In the genomic region with DNA sequence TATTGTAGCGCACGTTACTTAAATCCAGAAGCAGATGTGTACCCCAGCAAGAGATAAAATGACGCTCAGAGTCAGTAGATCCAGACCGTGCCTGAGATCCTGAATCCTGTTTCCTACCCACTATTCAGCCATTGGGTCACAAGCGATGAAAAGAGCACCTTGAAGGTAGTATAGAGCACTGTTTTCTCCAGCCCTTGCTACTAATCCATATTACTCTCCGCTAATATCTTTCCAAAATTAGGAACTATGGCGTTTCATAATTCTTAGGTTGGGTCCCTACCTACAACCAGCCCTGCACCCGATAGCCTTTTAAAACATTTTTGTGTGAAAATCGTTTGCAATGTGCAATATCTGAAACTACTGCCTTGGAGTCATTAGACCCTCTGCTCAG, we compare ENCODE assay signal across 8 cellular contexts. TPM values are rescaled to one million over a fixed set of nuclear protein-coding genes. Genes with fewer than 3 reads are reported as not detected.
DNase-seq lines count a peak whose midpoint lies in the region; ATAC-seq lines count a peak whose summit lies in the region.

No MANE protein-coding gene starts in this region.

- H3K36me3 Mint-ChIP-seq in activated T-helper 1 cell treated with anti-CD3 and anti-CD28 coated beads, Interleukin-12 subunit alpha, Interleukin-12 subunit beta, Interleukin-2, Interleukin-4 antibody, amounts not matched to agents 30 ng/mL and 10 ng/mL and 1 ng/mL, durations not matched to agents 14 hours and 24 hours and 36 hours (ENCODE audit: low read depth) = peaks cover 21% of the 10 kb centered on the region
- peaks cover 39% of the 10 kb centered on the region for H3K36me3 Mint-ChIP-seq in stimulated activated naive CD8-positive, alpha-beta T cell treated with anti-CD3 and anti-CD28 coated beads, Interleukin-15, Interleukin-2, amounts not matched to agents 100 ng/mL and 50 ng/mL, for 24 hours (ENCODE audit: low read depth)

- intact Hi-C loops in activated T-helper 1 cell treated with anti-CD3 and anti-CD28 coated beads, Interleukin-12 subunit alpha, Interleukin-12 subunit beta, Interleukin-2, Interleukin-4 antibody, amounts not matched to agents 30 ng/mL and 10 ng/mL and 1 ng/mL, durations not matched to agents 14 hours and 24 hours and 36 hours (cut with micrococcal nuclease) = loop anchor here (5.0 to 10.0 kb wide), 3 partner anchors 663 to 1425 kb away; a partner anchor contains a TSS

- peaks cover 51% of the 10 kb centered on the region for H3K4me1 Mint-ChIP-seq in activated T-helper 1 cell treated with anti-CD3 and anti-CD28 coated beads, Interleukin-12 subunit alpha, Interleukin-12 subunit beta, Interleukin-2, Interleukin-4 antibody, amounts not matched to agents 30 ng/mL and 10 ng/mL and 1 ng/mL, durations not matched to agents 14 hours and 24 hours and 36 hours (ENCODE audit: low read depth)
- peaks cover 50% of the 10 kb centered on the region for H3K4me1 Mint-ChIP-seq in stimulated activated naive CD8-positive, alpha-beta T cell treated with anti-CD3 and anti-CD28 coated beads, Interleukin-15, Interleukin-2, amounts not matched to agents 100 ng/mL and 50 ng/mL, for 24 hours (ENCODE audit: low read depth)

- ATAC-seq in GM19025 (IDR thresholded peaks at IDR 0.05; ENCODE audit: low read depth, unreplicated experiment) (peak; percentile 6), HG03025 (IDR thresholded peaks at IDR 0.05; ENCODE audit: low FRiP score, unreplicated experiment) (peak; percentile 11)

- H3K4me3 ChIP-seq in iPS DF 6.9 (ENCODE audit: low read length) = peak overlapping the region; percentile 79; the same call in 1 of the 2 replicates

- peaks cover 3% of the 10 kb centered on the region; the same call in 1 of the 2 replicates for H3K36me3 ChIP-seq in iPS DF 6.9 (ENCODE audit: control insufficient read depth, insufficient read depth, low read length)

- no peak overlapping the region for H3K27ac ChIP-seq in iPS DF 6.9 (ENCODE audit: low read length)

- H3K4me3 Mint-ChIP-seq in activated T-helper 1 cell treated with anti-CD3 and anti-CD28 coated beads, Interleukin-12 subunit alpha, Interleukin-12 subunit beta, Interleukin-2, Interleukin-4 antibody, amounts not matched to agents 30 ng/mL and 10 ng/mL and 1 ng/mL, durations not matched to agents 14 hours and 24 hours and 36 hours = peak overlapping the region; percentile 99
- H3K4me3 Mint-ChIP-seq in stimulated activated naive CD8-positive, alpha-beta T cell treated with anti-CD3 and anti-CD28 coated beads, Interleukin-15, Interleukin-2, amounts not matched to agents 100 ng/mL and 50 ng/mL, for 24 hours = peak overlapping the region; percentile 100

- no peaks in the 10 kb centered on the region for H3K27me3 ChIP-seq in iPS DF 6.9 (ENCODE audit: control insufficient read depth, insufficient read depth, low read length)

- no peaks in the 10 kb centered on the region for H3K9me3 ChIP-seq in iPS DF 6.9 (ENCODE audit: control insufficient read depth, insufficient read depth, low read length)

- peaks cover 6% of the 10 kb centered on the region for H3K9me3 Mint-ChIP-seq in activated T-helper 1 cell treated with anti-CD3 and anti-CD28 coated beads, Interleukin-12 subunit alpha, Interleukin-12 subunit beta, Interleukin-2, Interleukin-4 antibody, amounts not matched to agents 30 ng/mL and 10 ng/mL and 1 ng/mL, durations not matched to agents 14 hours and 24 hours and 36 hours
- peaks cover 11% of the 10 kb centered on the region for H3K9me3 Mint-ChIP-seq in stimulated activated naive CD8-positive, alpha-beta T cell treated with anti-CD3 and anti-CD28 coated beads, Interleukin-15, Interleukin-2, amounts not matched to agents 100 ng/mL and 50 ng/mL, for 24 hours

- no CpG with 5 or more reads among the region's 9 CpGs for WGBS in iPS DF 6.9 (ENCODE audit: insufficient coverage, insufficient read length)

- H3K27me3 Mint-ChIP-seq in activated T-helper 1 cell treated with anti-CD3 and anti-CD28 coated beads, Interleukin-12 subunit alpha, Interleukin-12 subunit beta, Interleukin-2, Interleukin-4 antibody, amounts not matched to agents 30 ng/mL and 10 ng/mL and 1 ng/mL, durations not matched to agents 14 hours and 24 hours and 36 hours (ENCODE audit: insufficient read depth) = no peaks in the 10 kb centered on the region
- no peaks in the 10 kb centered on the region for H3K27me3 Mint-ChIP-seq in stimulated activated naive CD8-positive, alpha-beta T cell treated with anti-CD3 and anti-CD28 coated beads, Interleukin-15, Interleukin-2, amounts not matched to agents 100 ng/mL and 50 ng/mL, for 24 hours

- H3K27ac Mint-ChIP-seq in activated T-helper 1 cell treated with anti-CD3 and anti-CD28 coated beads, Interleukin-12 subunit alpha, Interleukin-12 subunit beta, Interleukin-2, Interleukin-4 antibody, amounts not matched to agents 30 ng/mL and 10 ng/mL and 1 ng/mL, durations not matched to agents 14 hours and 24 hours and 36 hours = peak overlapping the region; percentile 99
- H3K27ac Mint-ChIP-seq in stimulated activated naive CD8-positive, alpha-beta T cell treated with anti-CD3 and anti-CD28 coated beads, Interleukin-15, Interleukin-2, amounts not matched to agents 100 ng/mL and 50 ng/mL, for 24 hours = peak overlapping the region; percentile 96

- no peaks in the 10 kb centered on the region; the same call in 1 of the 2 replicates for H3K4me1 ChIP-seq in iPS DF 6.9 (ENCODE audit: control insufficient read depth, insufficient read depth, low read length)

- no peak for DNase-seq in activated T-helper 1 cell treated with anti-CD3 and anti-CD28 coated beads, Interleukin-12 subunit alpha, Interleukin-12 subunit beta, Interleukin-2, Interleukin-4 antibody, amounts not matched to agents 30 ng/mL and 10 ng/mL and 1 ng/mL, durations not matched to agents 14 hours and 24 hours and 36 hours (ENCODE audit: low spot score)
- DNase-seq in iPS DF 6.9 (ENCODE audit: low read depth, low spot score) (no peak), NCI-H524 (lab: John Stamatoyannopoulos, UW) (no peak), DMS53 (lab: John Stamatoyannopoulos, UW) (no peak), NCI-H774 (lab: John Stamatoyannopoulos, UW) (no peak)

RNA-seq across cellular contexts. Expression of a gene that starts 0.6 kb away (rescaled TPM):
- total RNA-seq in activated T-helper 1 cell treated with anti-CD3 and anti-CD28 coated beads, Interleukin-12 subunit alpha, Interleukin-12 subunit beta, Interleukin-2, Interleukin-4 antibody, amounts not matched to agents 30 ng/mL and 10 ng/mL and 1 ng/mL, durations not matched to agents 14 hours and 24 hours and 36 hours = 2.6 and 3.5 TPM in 2 replicates

RNA-seq across cellular contexts. Expression of a gene that starts 0.8 kb away (rescaled TPM):
- 21.4 and 24.8 TPM in 2 replicates for total RNA-seq in activated T-helper 1 cell treated with anti-CD3 and anti-CD28 coated beads, Interleukin-12 subunit alpha, Interleukin-12 subunit beta, Interleukin-2, Interleukin-4 antibody, amounts not matched to agents 30 ng/mL and 10 ng/mL and 1 ng/mL, durations not matched to agents 14 hours and 24 hours and 36 hours
